ENCODE assay signal across 6 cellular contexts in genomic region chr2:208138334-208138733, GRCh38. TPM values are rescaled to one million over a fixed set of nuclear protein-coding genes. Genes with fewer than 3 reads are reported as not detected.
"Had no signal": no experiment of that assay in that cellular context is flagged by ENCODE, and none has a peak within 500 bp of the region (broad histone marks: within the 10 kb centered on the region; RNA-seq: fewer than 3 reads in every experiment).

No MANE protein-coding gene starts in this region.

RNA-seq across cellular contexts. Expression of gene CRYGB, which starts 7.6 kb away (rescaled TPM):
- total RNA-seq: LHCN-M2, PC-3, Peyer's patch, Right ventricle myocardium inferior, SJCRH30, SK-MEL-5 had no signal

RNA-seq across cellular contexts. Expression of gene CRYGC, which starts 8.7 kb away (rescaled TPM):
- total RNA-seq: LHCN-M2, PC-3, Peyer's patch, Right ventricle myocardium inferior, SJCRH30, SK-MEL-5 had no signal

RNA-seq across cellular contexts. Expression of gene CRYGD, which starts 14.0 kb away (rescaled TPM):
- total RNA-seq: LHCN-M2, PC-3, Peyer's patch, Right ventricle myocardium inferior, SJCRH30, SK-MEL-5 had no signal

RNA-seq across cellular contexts. Expression of gene CRYGA, which starts 25.1 kb away (rescaled TPM):
- total RNA-seq: LHCN-M2, PC-3, Peyer's patch, Right ventricle myocardium inferior, SJCRH30, SK-MEL-5 had no signal

RNA-seq across cellular contexts. Expression of gene C2orf80, which starts 51.5 kb away (rescaled TPM):
- total RNA-seq: LHCN-M2, PC-3, Peyer's patch, Right ventricle myocardium inferior, SJCRH30 had no signal
